Comparison of ENCODE assay signal across 1 cellular context in genomic region chr15:101128696-101129095, GRCh38.
TF ChIP-seq lines count a peak whose summit lies in the region.

No MANE protein-coding gene starts in this region.

TF ChIP-seq in HCT116, 20 proteins besides CTCF, POLR2A, EP300 and RAD21 (continued from another document):
- no peak for TF ChIP-seq EZH2phosphoT487 (IDR thresholded peaks at IDR 0.05; ENCODE audit: borderline replicate concordance)
- no peak for TF ChIP-seq SP1 (IDR thresholded peaks at IDR 0.05; ENCODE audit: low read depth)
- TF ChIP-seq ZBTB33 (IDR thresholded peaks at IDR 0.05; ENCODE audit: extremely low read depth, insufficient replicate concordance, low read length), result no peak
- TF ChIP-seq CBX3 (IDR thresholded peaks at IDR 0.05; ENCODE audit: low read depth), result no peak
